25 cellular contexts compared by ENCODE assay signal in genomic region chr2:143942486-143942885, GRCh38.
"Had no signal": no experiment of that assay in that cellular context is flagged by ENCODE, and none has a peak within 500 bp of the region (broad histone marks: within the 10 kb centered on the region; RNA-seq: fewer than 3 reads in every experiment).

No MANE protein-coding gene starts in this region.

- H3K27ac Mint-ChIP-seq: activated B cell treated with CpG ODN at 0.5 μM for 24 hours; activated CD4-positive, alpha-beta T cell treated with anti-CD3 and anti-CD28 coated beads for 36 hours; activated naive CD4-positive, alpha-beta T cell treated with anti-CD3 and anti-CD28 coated beads, Interleukin-2, amount 50 U/mL, for 72 hours; activated T-cell treated with anti-CD3 and anti-CD28 coated beads, Interleukin-2, amount 50 U/mL, for 24 hours; activated T-helper 17 cell treated with anti-CD3 and anti-CD28 coated beads, Interleukin-2, amount 50 U/mL, for 72 hours; memory B cell; stimulated activated memory B cell treated with anti-CD40 and anti-IgM and Interleukin-4, amounts not matched to agents 10 μg/mL and 1 μg/mL and 100 μg/mL, for 72 hours had no signal

- H3K4me3 Mint-ChIP-seq: activated B cell treated with CpG ODN at 0.5 μM for 24 hours; activated CD4-positive, alpha-beta T cell treated with anti-CD3 and anti-CD28 coated beads for 36 hours; activated T-cell treated with anti-CD3 and anti-CD28 coated beads, Interleukin-2, amount 50 U/mL, for 24 hours; activated T-helper 17 cell treated with anti-CD3 and anti-CD28 coated beads, Interleukin-2, amount 50 U/mL, for 72 hours; memory B cell; neural crest cell; stimulated activated memory B cell treated with anti-CD40 and anti-IgM and Interleukin-4, amounts not matched to agents 10 μg/mL and 1 μg/mL and 100 μg/mL, for 72 hours had no signal

- ATAC-seq: activated CD4-positive, alpha-beta T cell treated with anti-CD3 and anti-CD28 coated beads for 36 hours; activated naive CD4-positive, alpha-beta T cell treated with anti-CD3 and anti-CD28 coated beads, Interleukin-2, amount 50 U/mL, for 72 hours; activated T-helper 17 cell treated with anti-CD3 and anti-CD28 coated beads, Interleukin-2, amount 50 U/mL, for 72 hours; left colon; sciatic nerve; stimulated activated memory B cell treated with anti-CD40 and anti-IgM and Interleukin-4, amounts not matched to agents 10 μg/mL and 1 μg/mL and 100 μg/mL, for 72 hours had no signal

- DNase-seq: activated B cell treated with CpG ODN at 0.5 μM for 24 hours; activated CD4-positive, alpha-beta T cell treated with anti-CD3 and anti-CD28 coated beads for 36 hours; activated CD4-positive, alpha-beta T cell treated with anti-CD3 and anti-CD28 coated beads, Interleukin-2, amount 50 U/mL, for 4 hours; activated CD8-positive, alpha-beta memory T cell treated with anti-CD3 and anti-CD28 coated beads for 24 hours; activated CD8-positive, alpha-beta memory T cell treated with anti-CD3 and anti-CD28 coated beads, Interleukin-2, amount 50 U/mL, for 4 hours; activated T-cell treated with anti-CD3 and anti-CD28 coated beads, Interleukin-2, amount 50 U/mL, for 24 hours; adrenal gland; brain microvascular endothelial cell; caudate nucleus; dermis blood vessel endothelial cell; effector CD8-positive, alpha-beta T cell; erythroblast; foreskin fibroblast; left colon; small intestine; stimulated activated CD4-positive, alpha-beta T cell treated with anti-CD3 and anti-CD28 coated beads, Interleukin-2, amount 100 ng/mL, for 24 hours; stomach; T-helper 9 cell; transverse colon had no signal

- H3K9me3 Mint-ChIP-seq: activated B cell treated with CpG ODN at 0.5 μM for 24 hours; activated naive CD4-positive, alpha-beta T cell treated with anti-CD3 and anti-CD28 coated beads, Interleukin-2, amount 50 U/mL, for 72 hours; activated T-cell treated with anti-CD3 and anti-CD28 coated beads, Interleukin-2, amount 50 U/mL, for 24 hours; activated T-helper 17 cell treated with anti-CD3 and anti-CD28 coated beads, Interleukin-2, amount 50 U/mL, for 72 hours; memory B cell; neural crest cell; stimulated activated memory B cell treated with anti-CD40 and anti-IgM and Interleukin-4, amounts not matched to agents 10 μg/mL and 1 μg/mL and 100 μg/mL, for 72 hours had no signal

- H3K36me3 Mint-ChIP-seq: activated naive CD4-positive, alpha-beta T cell treated with anti-CD3 and anti-CD28 coated beads, Interleukin-2, amount 50 U/mL, for 72 hours had no signal
